In the genomic region with DNA sequence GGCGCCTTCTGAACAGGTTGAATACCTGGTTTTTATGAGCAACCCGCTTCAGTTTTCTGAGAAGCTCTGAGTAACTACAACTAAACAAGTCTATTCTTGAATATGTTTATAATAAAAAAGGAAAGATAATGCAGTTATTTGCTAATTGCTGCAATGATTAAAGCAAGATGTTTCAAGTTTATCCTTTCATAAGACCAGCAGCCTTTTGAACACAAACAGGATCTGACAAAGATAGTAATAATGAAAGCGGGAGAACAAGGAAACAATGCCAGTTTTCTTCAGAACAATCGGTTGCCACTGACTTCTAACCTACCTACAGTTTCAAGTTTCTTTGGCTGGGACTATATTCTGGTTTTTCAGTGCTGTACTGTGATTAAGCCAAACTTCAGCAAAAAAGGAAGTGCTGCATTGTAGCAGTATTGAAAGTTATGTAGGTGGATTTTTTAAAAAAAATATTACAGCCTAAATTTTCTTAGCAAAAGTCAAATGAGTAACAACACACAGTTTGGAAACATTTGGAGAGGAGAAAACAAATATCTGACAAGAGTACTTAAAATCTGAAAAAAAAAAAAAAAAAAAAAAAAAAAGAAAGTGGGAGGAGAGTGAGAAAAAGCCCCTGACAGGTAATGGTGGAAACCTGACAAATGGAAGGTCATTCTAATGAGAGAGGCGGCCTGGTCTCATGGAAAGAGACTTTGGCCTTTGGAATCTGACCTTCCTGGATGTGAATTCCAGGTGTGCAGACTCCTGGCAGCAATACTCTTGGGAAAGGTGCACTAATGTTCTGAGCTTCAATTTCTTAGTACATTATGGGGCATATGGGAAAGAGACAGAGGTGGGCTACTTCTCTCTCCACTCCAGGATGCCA, we compare ENCODE assay signal across 13 cellular contexts. TPM values are rescaled to one million over a fixed set of nuclear protein-coding genes. Genes with fewer than 3 reads are reported as not detected.
A peak's percentile ranks its signal among the peaks of the same experiment; 100 is the strongest.
DNase-seq lines count a peak whose midpoint lies in the region; ATAC-seq, FAIRE-seq and TF ChIP-seq lines count a peak whose summit lies in the region.
"Had no signal": no experiment of that assay in that cellular context is flagged by ENCODE, and none has a peak within 500 bp of the region (broad histone marks: within the 10 kb centered on the region; RNA-seq: fewer than 3 reads in every experiment).

No MANE protein-coding gene starts in this region.

- peaks cover 63% of the 10 kb centered on the region for H3K79me2 ChIP-seq in keratinocyte (ENCODE audit: control insufficient read depth, insufficient read depth, low read length)

- peak; percentile 81 for FAIRE-seq in keratinocyte (lab: Jason Lieb, UNC)
- FAIRE-seq: TTC549 had no signal

- peak overlapping the region; percentile 26 to 90 for H3K27ac Mint-ChIP-seq in activated naive CD4-positive, alpha-beta T cell treated with anti-CD3 and anti-CD28 coated beads, Interleukin-2, amount 50 U/mL, for 72 hours
- peak overlapping the region; percentile 88 for H3K27ac Mint-ChIP-seq in activated T-helper 1 cell treated with anti-CD3 and anti-CD28 coated beads, Interleukin-12 subunit alpha, Interleukin-12 subunit beta, Interleukin-2, Interleukin-4 antibody, amounts not matched to agents 30 ng/mL and 10 ng/mL and 1 ng/mL, durations not matched to agents 14 hours and 24 hours and 36 hours
- no peak overlapping the region for H3K27ac Mint-ChIP-seq in stimulated activated naive CD8-positive, alpha-beta T cell treated with anti-CD3 and anti-CD28 coated beads, Interleukin-15, amount 100 ng/mL, for 72 hours

- H3K4me3 ChIP-seq in keratinocyte (ENCODE audit: control insufficient read depth in 2 of 3, extremely low read depth in 1 of 3, insufficient read depth in 2 of 3, low read depth in 1 of 3, low read length in 3 of 3) (peak overlapping the region in 2 of 3 experiments; percentile 2 to 11), gastrocnemius medialis (no peak overlapping the region)

- H3K27me3 Mint-ChIP-seq in activated T-helper 1 cell treated with anti-CD3 and anti-CD28 coated beads, Interleukin-12 subunit alpha, Interleukin-12 subunit beta, Interleukin-2, Interleukin-4 antibody, amounts not matched to agents 30 ng/mL and 10 ng/mL and 1 ng/mL, durations not matched to agents 14 hours and 24 hours and 36 hours (ENCODE audit: insufficient read depth) = peaks cover 3% of the 10 kb centered on the region
- H3K27me3 Mint-ChIP-seq in stimulated activated naive CD8-positive, alpha-beta T cell treated with anti-CD3 and anti-CD28 coated beads, Interleukin-15, amount 100 ng/mL, for 72 hours = peaks cover 18% of the 10 kb centered on the region

- no peaks in the 10 kb centered on the region for H3K27me3 ChIP-seq in keratinocyte (ENCODE audit: control insufficient read depth, extremely low read depth, insufficient read depth, low read length)
- no peaks in the 10 kb centered on the region for H3K27me3 ChIP-seq in gastrocnemius medialis

- H3K36me3 ChIP-seq in keratinocyte (ENCODE audit: control insufficient read depth in 2 of 2, extremely low read depth in 1 of 2, insufficient read depth in 2 of 2, low read length in 2 of 2) (peaks cover 0 to 5% of the 10 kb centered on the region in 2 experiments), gastrocnemius medialis (no peaks in the 10 kb centered on the region)

- peak overlapping the region; percentile 38 for H3K4me3 Mint-ChIP-seq in activated T-helper 1 cell treated with anti-CD3 and anti-CD28 coated beads, Interleukin-12 subunit alpha, Interleukin-12 subunit beta, Interleukin-2, Interleukin-4 antibody, amounts not matched to agents 30 ng/mL and 10 ng/mL and 1 ng/mL, durations not matched to agents 14 hours and 24 hours and 36 hours
- no peak overlapping the region for H3K4me3 Mint-ChIP-seq in stimulated activated naive CD8-positive, alpha-beta T cell treated with anti-CD3 and anti-CD28 coated beads, Interleukin-15, amount 100 ng/mL, for 72 hours

- H3K9me3 Mint-ChIP-seq in activated naive CD4-positive, alpha-beta T cell treated with anti-CD3 and anti-CD28 coated beads, Interleukin-2, amount 50 U/mL, for 72 hours = peaks cover 7% of the 10 kb centered on the region in 2 donors
- no peaks in the 10 kb centered on the region for H3K9me3 Mint-ChIP-seq in activated T-helper 1 cell treated with anti-CD3 and anti-CD28 coated beads, Interleukin-12 subunit alpha, Interleukin-12 subunit beta, Interleukin-2, Interleukin-4 antibody, amounts not matched to agents 30 ng/mL and 10 ng/mL and 1 ng/mL, durations not matched to agents 14 hours and 24 hours and 36 hours
- H3K9me3 Mint-ChIP-seq in stimulated activated naive CD8-positive, alpha-beta T cell treated with anti-CD3 and anti-CD28 coated beads, Interleukin-15, amount 100 ng/mL, for 72 hours = no peaks in the 10 kb centered on the region

- H3K27ac ChIP-seq in keratinocyte (ENCODE audit: control insufficient read depth, insufficient read depth, low read length) = peak overlapping the region; percentile 83
- no peak overlapping the region for H3K27ac ChIP-seq in gastrocnemius medialis

- peak overlapping the region; percentile 71 for H3K9ac ChIP-seq in keratinocyte (ENCODE audit: control insufficient read depth, extremely low read depth, insufficient read depth, low read length)

- no peak for TF ChIP-seq POLR2A in gastrocnemius medialis (IDR thresholded peaks at IDR 0.05)

- dilution Hi-C loops in keratinocyte (cut with MboI; ENCODE audit: extremely low pct_ligation_motif_present, low sequenced_read_pairs) = no loop called here

- H4K20me1 ChIP-seq in keratinocyte (ENCODE audit: control insufficient read depth, extremely low read depth, insufficient read depth, low read length) = no peaks in the 10 kb centered on the region

- H3K9me1 ChIP-seq in keratinocyte (ENCODE audit: control insufficient read depth, extremely low read depth, insufficient read depth, low read length) = no peaks in the 10 kb centered on the region

- in situ Hi-C loops in gastrocnemius medialis (cut with MboI; ENCODE audit: low sequenced_read_pairs in 4 of 4) = no loop called here

- H3K9me3 ChIP-seq in keratinocyte (ENCODE audit: control insufficient read depth, low read depth, low read length) = no peaks in the 10 kb centered on the region
- H3K9me3 ChIP-seq in gastrocnemius medialis = no peaks in the 10 kb centered on the region

- DNase-seq in activated naive CD4-positive, alpha-beta T cell treated with anti-CD3 and anti-CD28 coated beads, Interleukin-2, amount 50 U/mL, for 72 hours (ENCODE audit: low spot score in 2 of 2) = no peak
- DNase-seq in activated naive CD4-positive, alpha-beta T cell treated with Interleukin-2 at 50 U/mL for 16 hours = no peak
- DNase-seq in activated T-helper 1 cell treated with anti-CD3 and anti-CD28 coated beads, Interleukin-12 subunit alpha, Interleukin-12 subunit beta, Interleukin-2, Interleukin-4 antibody, amounts not matched to agents 30 ng/mL and 10 ng/mL and 1 ng/mL, durations not matched to agents 14 hours and 24 hours and 36 hours (ENCODE audit: low spot score) = no peak
- DNase-seq in keratinocyte (ENCODE audit: low read depth, low spot score) (no peak), gastrocnemius medialis (no peak)
- DNase-seq in stimulated activated naive CD8-positive, alpha-beta T cell treated with anti-CD3 and anti-CD28 coated beads, Interleukin-15, amount 100 ng/mL, for 72 hours = no peak
- DNase-seq: effector memory CD4-positive, alpha-beta T cell; islet precursor cell; nucleus accumbens; stimulated activated CD4-positive, alpha-beta T cell treated with anti-CD3 and anti-CD28 coated beads, Interleukin-4, amount 100 ng/mL, for 4 hours had no signal

- H2AFZ ChIP-seq in keratinocyte (ENCODE audit: control insufficient read depth, low read length) = no peak overlapping the region

- peaks cover 42% of the 10 kb centered on the region for H3K4me1 Mint-ChIP-seq in activated T-helper 1 cell treated with anti-CD3 and anti-CD28 coated beads, Interleukin-12 subunit alpha, Interleukin-12 subunit beta, Interleukin-2, Interleukin-4 antibody, amounts not matched to agents 30 ng/mL and 10 ng/mL and 1 ng/mL, durations not matched to agents 14 hours and 24 hours and 36 hours (ENCODE audit: low read depth)
- peaks cover 26% of the 10 kb centered on the region for H3K4me1 Mint-ChIP-seq in stimulated activated naive CD8-positive, alpha-beta T cell treated with anti-CD3 and anti-CD28 coated beads, Interleukin-15, amount 100 ng/mL, for 72 hours

- H3K36me3 Mint-ChIP-seq in activated naive CD4-positive, alpha-beta T cell treated with anti-CD3 and anti-CD28 coated beads, Interleukin-2, amount 50 U/mL, for 72 hours = no peaks in the 10 kb centered on the region
- no peaks in the 10 kb centered on the region for H3K36me3 Mint-ChIP-seq in activated T-helper 1 cell treated with anti-CD3 and anti-CD28 coated beads, Interleukin-12 subunit alpha, Interleukin-12 subunit beta, Interleukin-2, Interleukin-4 antibody, amounts not matched to agents 30 ng/mL and 10 ng/mL and 1 ng/mL, durations not matched to agents 14 hours and 24 hours and 36 hours (ENCODE audit: low read depth)

- TF ChIP-seq CTCF in keratinocyte (optimal IDR thresholded peaks at IDR 0.05 in 1 of 3, IDR thresholded peaks at IDR 0.05 in 1 of 3, conservative IDR thresholded peaks at IDR 0.05 in 1 of 3; ENCODE audit: extremely low read depth in 1 of 3, insufficient read depth in 2 of 3, low read length in 3 of 3) (no peak), gastrocnemius medialis (IDR thresholded peaks at IDR 0.05 in 4 of 5, conservative IDR thresholded peaks at IDR 0.05 in 1 of 5) (no peak)

- intact Hi-C loops in activated T-helper 1 cell treated with anti-CD3 and anti-CD28 coated beads, Interleukin-12 subunit alpha, Interleukin-12 subunit beta, Interleukin-2, Interleukin-4 antibody, amounts not matched to agents 30 ng/mL and 10 ng/mL and 1 ng/mL, durations not matched to agents 14 hours and 24 hours and 36 hours (cut with micrococcal nuclease) = loop anchor here (1.0 to 2.0 kb wide), 5 partner anchors 15 to 49 kb away; no protein-coding TSS in a partner anchor
- intact Hi-C loops in gastrocnemius medialis (cut with DNase I; ENCODE audit: low total_unique reads) = no loop called here

- H3K4me2 ChIP-seq in keratinocyte (ENCODE audit: control insufficient read depth, extremely low read depth, insufficient read depth, low read depth, low read length) = peak overlapping the region; percentile 84

- H3K4me1 ChIP-seq in keratinocyte (ENCODE audit: control insufficient read depth, extremely low read depth, insufficient read depth, low read length) (peaks cover 64% of the 10 kb centered on the region), gastrocnemius medialis (no peaks in the 10 kb centered on the region)

- ATAC-seq in activated naive CD4-positive, alpha-beta T cell treated with anti-CD3 and anti-CD28 coated beads, Interleukin-2, amount 50 U/mL, for 72 hours = peak; percentile 53 to 86
- no peak for ATAC-seq in stimulated activated naive CD8-positive, alpha-beta T cell treated with anti-CD3 and anti-CD28 coated beads, Interleukin-15, amount 100 ng/mL, for 72 hours
- ATAC-seq in HG03196 (IDR thresholded peaks at IDR 0.05; ENCODE audit: unreplicated experiment) = no peak
- ATAC-seq in gastrocnemius medialis = no peak
- ATAC-seq in HG03280 (IDR thresholded peaks at IDR 0.05; ENCODE audit: unreplicated experiment) = no peak

RNA-seq across cellular contexts. Expression of gene KCNJ15, which starts 11.4 kb away (rescaled TPM):
- total RNA-seq in activated naive CD4-positive, alpha-beta T cell treated with anti-CD3 and anti-CD28 coated beads, Interleukin-2, amount 50 U/mL, for 72 hours = 1 to 10 TPM in 1 of 2 donors, under 1 TPM in 1; 0.20 to 1.5 TPM
- total RNA-seq in activated T-helper 1 cell treated with anti-CD3 and anti-CD28 coated beads, Interleukin-12 subunit alpha, Interleukin-12 subunit beta, Interleukin-2, Interleukin-4 antibody, amounts not matched to agents 30 ng/mL and 10 ng/mL and 1 ng/mL, durations not matched to agents 14 hours and 24 hours and 36 hours = 1.6 and 1.7 TPM in 2 replicates
- 65.9 to 76.3 TPM (median 71.6 TPM) in 3 replicates for polyA plus RNA-seq in keratinocyte
- polyA plus RNA-seq in keratinocyte (2011; ENCODE audit: low read depth) = 3.3 TPM
- polyA plus RNA-seq in keratinocyte (2011; cell fraction: cytosol; rRNA removed) = 21.8 and 28.1 TPM in 2 replicates
- 79.7 and 91.4 TPM in 2 replicates for polyA plus RNA-seq in keratinocyte (2011; cell fraction: nucleus; rRNA removed)
- polyA plus RNA-seq in keratinocyte (2012; ENCODE audit: low replicate concordance) = 6.1 and 44.5 TPM in 2 replicates
- 108 to 194 TPM (median 132 TPM) in 3 replicates for polyA minus RNA-seq in keratinocyte
- 34.3 TPM for polyA minus RNA-seq in keratinocyte (2011; cell fraction: cytosol; rRNA and poly(A)+ RNA removed)
- polyA minus RNA-seq in keratinocyte (2011; cell fraction: nucleus; rRNA and poly(A)+ RNA removed) = 57.8 and 150 TPM in 2 replicates
- 1 to 10 TPM in 1 of 4 donors, under 1 TPM in 3; 0.24 to 1.5 (median 0.37) TPM for total RNA-seq in gastrocnemius medialis

Comparison
In these comparisons a context has a peak if more than half of its experiments do, and no peak if none do; other contexts are left out.
1. ATAC-seq: peak in activated naive CD4-positive, alpha-beta T cell treated with anti-CD3 and anti-CD28 coated beads, Interleukin-2, amount 50 U/mL, for 72 hours (2 of 2); none in stimulated activated naive CD8-positive, alpha-beta T cell treated with anti-CD3 and anti-CD28 coated beads, Interleukin-15, amount 100 ng/mL, for 72 hours (single experiment), HG03196 (single experiment), gastrocnemius medialis (0 of 2) and HG03280 (single experiment).
2. H3K27ac Mint-ChIP-seq: peak in activated naive CD4-positive, alpha-beta T cell treated with anti-CD3 and anti-CD28 coated beads, Interleukin-2, amount 50 U/mL, for 72 hours (2 of 2) and activated T-helper 1 cell treated with anti-CD3 and anti-CD28 coated beads, Interleukin-12 subunit alpha, Interleukin-12 subunit beta, Interleukin-2, Interleukin-4 antibody, amounts not matched to agents 30 ng/mL and 10 ng/mL and 1 ng/mL, durations not matched to agents 14 hours and 24 hours and 36 hours (single experiment); none in stimulated activated naive CD8-positive, alpha-beta T cell treated with anti-CD3 and anti-CD28 coated beads, Interleukin-15, amount 100 ng/mL, for 72 hours (0 of 2).
3. H3K4me3 ChIP-seq: peak in keratinocyte (2 of 3); none in gastrocnemius medialis (0 of 4).